Comparison of ENCODE assay signal across 14 cellular contexts in genomic region chr1:3334366-3334765, GRCh38.
"Had no signal": no experiment of that assay in that cellular context is flagged by ENCODE, and none has a peak within 500 bp of the region (broad histone marks: within the 10 kb centered on the region; RNA-seq: fewer than 3 reads in every experiment).

No MANE protein-coding gene starts in this region.

- H3K27ac Mint-ChIP-seq: stimulated activated naive CD8-positive, alpha-beta T cell treated with anti-CD3 and anti-CD28 coated beads, Interleukin-15, amount 100 ng/mL, for 72 hours; T-helper 2 cell treated with Interferon-gamma antibody and Interleukin-4, amounts not matched to agents 5 μg/mL and 100 μg/mL, for 36 hours had no signal

- H3K4me1 Mint-ChIP-seq: stimulated activated naive CD8-positive, alpha-beta T cell treated with anti-CD3 and anti-CD28 coated beads, Interleukin-15, amount 100 ng/mL, for 72 hours had no signal

- H3K9me3 Mint-ChIP-seq: stimulated activated naive CD8-positive, alpha-beta T cell treated with anti-CD3 and anti-CD28 coated beads, Interleukin-15, amount 100 ng/mL, for 72 hours; T-helper 2 cell treated with Interferon-gamma antibody and Interleukin-4, amounts not matched to agents 5 μg/mL and 100 μg/mL, for 36 hours had no signal

- H3K4me3 Mint-ChIP-seq: stimulated activated naive CD8-positive, alpha-beta T cell treated with anti-CD3 and anti-CD28 coated beads, Interleukin-15, amount 100 ng/mL, for 72 hours; T-helper 2 cell treated with Interferon-gamma antibody and Interleukin-4, amounts not matched to agents 5 μg/mL and 100 μg/mL, for 36 hours had no signal

- DNase-seq: activated naive CD4-positive, alpha-beta T cell treated with anti-CD3 and anti-CD28 coated beads, Interleukin-2, amount 50 U/mL, for 16 hours; adrenal gland; foreskin keratinocyte; kidney; mesendoderm; retina; stimulated activated CD4-positive, alpha-beta T cell treated with anti-CD3 and anti-CD28 coated beads, Interleukin-4, amount 100 ng/mL, for 4 hours; stimulated activated naive CD8-positive, alpha-beta T cell treated with anti-CD3 and anti-CD28 coated beads, Interleukin-15, amount 100 ng/mL, for 72 hours; SW 1271; transverse colon had no signal

- H3K27me3 ChIP-seq: adrenal gland, foreskin keratinocyte, hepatocyte, transverse colon had no signal

- H3K4me1 ChIP-seq: adrenal gland, foreskin keratinocyte, transverse colon had no signal

- H3K4me3 ChIP-seq: adrenal gland, hepatocyte, skin epidermis, transverse colon had no signal

- H3K36me3 ChIP-seq: adrenal gland, transverse colon had no signal

- H3K27ac ChIP-seq: adrenal gland, foreskin keratinocyte, hepatocyte, skin epidermis, transverse colon had no signal

- H3K9me3 ChIP-seq: adrenal gland, transverse colon had no signal

- ATAC-seq: activated CD4-positive, CD25-positive, alpha-beta regulatory T cell treated with anti-CD3 and anti-CD28 coated beads, Interleukin-2, amount 50 U/mL, for 24 hours; foreskin keratinocyte; stimulated activated naive CD8-positive, alpha-beta T cell treated with anti-CD3 and anti-CD28 coated beads, Interleukin-15, amount 100 ng/mL, for 72 hours had no signal
